In genomic region chr15:42273099-42273899, GRCh38 we compare ENCODE assay signal across 8 cellular contexts. TPM values are rescaled to one million over a fixed set of nuclear protein-coding genes. Genes with fewer than 3 reads are reported as not detected.
DNase-seq lines count a peak whose midpoint lies in the region; ATAC-seq and TF ChIP-seq lines count a peak whose summit lies in the region.

GANC (plus strand) TSS chr15:42273201; CDS start chr15:42274482, 1,281 bp downstream.
TMEM87A (minus strand) TSS chr15:42273433; CDS start chr15:42273398, 35 bp downstream.

- peak within 1 kb of the TSS; percentile 95 to 99 (median 99) for H3K9ac ChIP-seq in skeletal muscle tissue (ENCODE audit: low read depth in 1 of 3, low read length in 3 of 3)

- H3K4me3 ChIP-seq in ACC112 (ENCODE audit: low read depth, low read length) (peak within 1 kb of the TSS; percentile 79), breast epithelium (peak within 1 kb of the TSS; percentile 77 to 82 (median 80)), iPS-18c (ENCODE audit: insufficient read depth, low read depth, low read length) (peak within 1 kb of the TSS; percentile 98), skeletal muscle tissue (ENCODE audit: low read length in 3 of 3) (peak within 1 kb of the TSS; percentile 82 to 99 (median 98))

- H3K4me1 ChIP-seq in ACC112 (ENCODE audit: control insufficient read depth, insufficient read depth, low read length, unreplicated experiment) (peaks cover 25% of the 10 kb centered on the region), breast epithelium (peaks cover 0 to 27% of the 10 kb centered on the region in 2 donors), skeletal muscle tissue (ENCODE audit: control insufficient read depth in 3 of 3, insufficient read depth in 3 of 3, low read length in 3 of 3) (peaks cover 23 to 39% (median 35%) of the 10 kb centered on the region in 3 donors)

- H3K27ac ChIP-seq in ACC112 (ENCODE audit: low read depth, low read length) (peak within 1 kb of the TSS; percentile 95), VCaP (peak within 1 kb of the TSS; percentile 98), breast epithelium (peak within 1 kb of the TSS; percentile 99), skeletal muscle tissue (ENCODE audit: low read depth, low read length) (peak within 1 kb of the TSS; percentile 98)

- peaks cover 18% of the 10 kb centered on the region for H3K36me3 ChIP-seq in ACC112 (ENCODE audit: insufficient read depth, low read length)
- no peaks in the 10 kb centered on the region for H3K36me3 ChIP-seq in breast epithelium
- peaks cover 0 to 11% (median 2%) of the 10 kb centered on the region in 3 donors for H3K36me3 ChIP-seq in skeletal muscle tissue (ENCODE audit: control insufficient read depth in 3 of 3, insufficient read depth in 3 of 3, low read length in 3 of 3)

- TF ChIP-seq POLR2A in breast epithelium (IDR thresholded peaks at IDR 0.05): peak; percentile 94

- H3K79me2 ChIP-seq in ACC112 (ENCODE audit: control insufficient read depth, insufficient read depth, low read length, unreplicated experiment): peaks cover 62% of the 10 kb centered on the region

- H3K27me3 ChIP-seq in ACC112 (ENCODE audit: insufficient read depth, low read length): no peaks in the 10 kb centered on the region
- H3K27me3 ChIP-seq in breast epithelium: no peaks in the 10 kb centered on the region
- no peaks in the 10 kb centered on the region for H3K27me3 ChIP-seq in skeletal muscle tissue (ENCODE audit: control insufficient read depth in 3 of 3, insufficient read depth in 3 of 3, low read length in 3 of 3)

- DNase-seq in NCI-H2196 treated with DMSO at 0.1 percent for 48 hours (lab: John Stamatoyannopoulos, UW; ENCODE audit: unreplicated experiment): peak; percentile 83
- DNase-seq in breast epithelium (ENCODE audit: low spot score in 2 of 2): peak; percentile 96 to 97

- ATAC-seq in GM18870 (IDR thresholded peaks at IDR 0.05; ENCODE audit: unreplicated experiment) (peak; percentile 76), HG03135 (IDR thresholded peaks at IDR 0.05; ENCODE audit: unreplicated experiment) (peak; percentile 88)

- H3K9me3 ChIP-seq in breast epithelium (no peaks in the 10 kb centered on the region), iPS-18c (ENCODE audit: control insufficient read depth, insufficient read depth, low read length) (no peaks in the 10 kb centered on the region), skeletal muscle tissue (ENCODE audit: control insufficient read depth in 3 of 3, low read length in 3 of 3) (no peaks in the 10 kb centered on the region)

- peak within 1 kb of the TSS; percentile 80 for H2AFZ ChIP-seq in ACC112 (ENCODE audit: low read length, unreplicated experiment)

- intact Hi-C loops in breast epithelium (cut with DNase I; ENCODE audit: low total_unique reads): no loop called here

- no peak for TF ChIP-seq CTCF in VCaP (conservative IDR thresholded peaks at IDR 0.05)
- peak in 1 of 3 donors; percentile 8 for TF ChIP-seq CTCF in breast epithelium (IDR thresholded peaks at IDR 0.05)

RNA-seq across cellular contexts. Expression of gene GANC, which starts in this region (rescaled TPM):
- 10 to 100 TPM; 30.2 to 35.5 (median 34.5) TPM for total RNA-seq in breast epithelium
- 11.5 TPM for total RNA-seq in skeletal muscle tissue

RNA-seq across cellular contexts. Expression of gene TMEM87A, which starts in this region (rescaled TPM):
- 100 to 1,000 TPM in 2 of 3 donors, 10 to 100 TPM in 1; 57.9 to 145 (median 102) TPM for total RNA-seq in breast epithelium
- 70.5 TPM for total RNA-seq in skeletal muscle tissue

Comparison
In these comparisons a context has a peak if more than half of its experiments do, and no peak if none do; other contexts are left out.
1. Peak in every context shown above with its lines: DNase-seq, ATAC-seq, H3K4me3 ChIP-seq and H3K27ac ChIP-seq.